ENCODE assay signal across 10 cellular contexts in genomic region chr1:168509875-168510594, GRCh38. TPM values are rescaled to one million over a fixed set of nuclear protein-coding genes. Genes with fewer than 3 reads are reported as not detected.
DNase-seq lines count a peak whose midpoint lies in the region; ATAC-seq and TF ChIP-seq lines count a peak whose summit lies in the region.
"Had no signal": no experiment of that assay in that cellular context is flagged by ENCODE, and none has a peak within 500 bp of the region (broad histone marks: within the 10 kb centered on the region; RNA-seq: fewer than 3 reads in every experiment).

No MANE protein-coding gene starts in this region.

- ATAC-seq in Right ventricle myocardium inferior, result no peak
- ATAC-seq in HG02798 (IDR thresholded peaks at IDR 0.05; ENCODE audit: poor library complexity, unreplicated experiment), result peak; percentile 92
- no peak for ATAC-seq in GM23338

- peak overlapping the region; percentile 27 for H3K4me3 Mint-ChIP-seq in T-helper 1 cell treated with Interleukin-12 subunit alpha and Interleukin-12 subunit beta and Interleukin-4 antibody, amounts not matched to agents 30 μg/mL and 1 μg/mL, for 36 hours
- no peak overlapping the region for H3K4me3 Mint-ChIP-seq in type B pancreatic cell
- H3K4me3 Mint-ChIP-seq in GM23338, result no peak overlapping the region

- H3K4me1 ChIP-seq in cardiac muscle cell (ENCODE audit: low read depth) (peaks cover 62% of the 10 kb centered on the region), tibial nerve (no peaks in the 10 kb centered on the region), GM23338 (ENCODE audit: insufficient read depth) (no peaks in the 10 kb centered on the region)

- H3K36me3 Mint-ChIP-seq in T-helper 1 cell treated with Interleukin-12 subunit alpha and Interleukin-12 subunit beta and Interleukin-4 antibody, amounts not matched to agents 30 μg/mL and 1 μg/mL, for 36 hours (ENCODE audit: low read depth), result peaks cover 11% of the 10 kb centered on the region
- H3K36me3 Mint-ChIP-seq in type B pancreatic cell, result no peaks in the 10 kb centered on the region
- H3K36me3 Mint-ChIP-seq in GM23338 (ENCODE audit: low read depth), result no peaks in the 10 kb centered on the region

- 68 to 75% methylated on average over 8 of the region's 8 CpGs for WGBS in tibial nerve, 2 donors

- H3F3A ChIP-seq in GM23338 (replicated peaks; ENCODE audit: low read depth), result no peaks in the 10 kb centered on the region

- intact Hi-C loops in Right ventricle myocardium inferior (cut with DNase I), result no loop called here

- H3K27me3 Mint-ChIP-seq in T-helper 1 cell treated with Interleukin-12 subunit alpha and Interleukin-12 subunit beta and Interleukin-4 antibody, amounts not matched to agents 30 μg/mL and 1 μg/mL, for 36 hours (ENCODE audit: low read depth), result no peaks in the 10 kb centered on the region
- H3K27me3 Mint-ChIP-seq in type B pancreatic cell (peaks cover 3% of the 10 kb centered on the region), GM23338 (ENCODE audit: insufficient read depth, low read depth, poor library complexity) (no peaks in the 10 kb centered on the region)

- H3K79me2 ChIP-seq in GM23338 (replicated peaks; ENCODE audit: insufficient read depth), result no peaks in the 10 kb centered on the region

- H3K27ac ChIP-seq in cardiac muscle cell (peak overlapping the region; percentile 98), tibial nerve (no peak overlapping the region), GM23338 (ENCODE audit: low read depth) (no peak overlapping the region)

- DNase-seq in cardiac muscle cell (ENCODE audit: low read depth in 1 of 2, low spot score in 1 of 2) (peak in 1 of 2 donors; percentile 50), Right ventricle myocardium inferior (ENCODE audit: missing footprints) (no peak), type B pancreatic cell (ENCODE audit: extremely low spot score, unreplicated experiment) (no peak), tibial nerve (ENCODE audit: low spot score in 2 of 2) (no peak), GM23338 (ENCODE audit: low spot score) (no peak)
- no peak for DNase-seq in activated naive CD4-positive, alpha-beta T cell treated with Interleukin-2 at 50 U/mL for 16 hours
- DNase-seq: H7, NCI-H524 treated with DMSO at 0.1 percent for 48 hours had no signal

- H3K27ac Mint-ChIP-seq in T-helper 1 cell treated with Interleukin-12 subunit alpha and Interleukin-12 subunit beta and Interleukin-4 antibody, amounts not matched to agents 30 μg/mL and 1 μg/mL, for 36 hours, result peak overlapping the region; percentile 81
- H3K27ac Mint-ChIP-seq in type B pancreatic cell (peak overlapping the region; percentile 52), GM23338 (no peak overlapping the region)

- H3K4me2 ChIP-seq in GM23338, result no peak overlapping the region

- no peak for TF ChIP-seq EP300 in tibial nerve (IDR thresholded peaks at IDR 0.05)

- H3K9me2 ChIP-seq in GM23338 (ENCODE audit: insufficient read depth), result peaks cover 2% of the 10 kb centered on the region; the same call in 1 of the 2 replicates

- no peak overlapping the region for H3K4me3 ChIP-seq in cardiac muscle cell
- H3K4me3 ChIP-seq in tibial nerve, result no peak overlapping the region
- H3K4me3 ChIP-seq in GM23338, result no peak overlapping the region

- no peaks in the 10 kb centered on the region for H3K9me3 Mint-ChIP-seq in T-helper 1 cell treated with Interleukin-12 subunit alpha and Interleukin-12 subunit beta and Interleukin-4 antibody, amounts not matched to agents 30 μg/mL and 1 μg/mL, for 36 hours
- peaks cover 5% of the 10 kb centered on the region for H3K9me3 Mint-ChIP-seq in type B pancreatic cell
- H3K9me3 Mint-ChIP-seq in GM23338, result no peaks in the 10 kb centered on the region

- no peak overlapping the region for H2AFZ ChIP-seq in GM23338

- TF ChIP-seq CTCF in cardiac muscle cell (IDR thresholded peaks at IDR 0.05; ENCODE audit: low read depth, low read length), result no peak
- TF ChIP-seq CTCF in type B pancreatic cell (conservative IDR thresholded peaks at IDR 0.05), result no peak
- no peak for TF ChIP-seq CTCF in tibial nerve (IDR thresholded peaks at IDR 0.05)
- no peak for TF ChIP-seq CTCF in GM23338 (conservative IDR thresholded peaks at IDR 0.05; ENCODE audit: low read depth in 2 of 2)

- H3K9me3 ChIP-seq in cardiac muscle cell (ENCODE audit: low read depth), result no peaks in the 10 kb centered on the region
- H3K9me3 ChIP-seq in tibial nerve, result no peaks in the 10 kb centered on the region

- H3K36me3 ChIP-seq in cardiac muscle cell, result no peaks in the 10 kb centered on the region
- H3K36me3 ChIP-seq in tibial nerve, result no peaks in the 10 kb centered on the region
- H3K36me3 ChIP-seq in GM23338 (ENCODE audit: insufficient read depth), result no peaks in the 10 kb centered on the region

- H3K4me1 Mint-ChIP-seq in T-helper 1 cell treated with Interleukin-12 subunit alpha and Interleukin-12 subunit beta and Interleukin-4 antibody, amounts not matched to agents 30 μg/mL and 1 μg/mL, for 36 hours (ENCODE audit: low read depth), result peaks cover 64% of the 10 kb centered on the region
- H3K4me1 Mint-ChIP-seq in type B pancreatic cell (ENCODE audit: unreplicated experiment) (peaks cover 18% of the 10 kb centered on the region), GM23338 (0 out of 3 replicates have a peak, but pooled peaks cover 2% of the 10 kb centered on the region)

- H3K27me3 ChIP-seq in cardiac muscle cell (no peaks in the 10 kb centered on the region), tibial nerve (no peaks in the 10 kb centered on the region), GM23338 (ENCODE audit: insufficient read depth) (no peaks in the 10 kb centered on the region)

- H4K20me1 ChIP-seq in GM23338 (replicated peaks; ENCODE audit: insufficient read depth), result no peaks in the 10 kb centered on the region

- no peak for TF ChIP-seq POLR2A in tibial nerve (IDR thresholded peaks at IDR 0.05)

TF ChIP-seq in GM23338, 12 proteins besides CTCF, POLR2A, EP300 and RAD21 (continues in another document):
- no peak for TF ChIP-seq EZH2phosphoT487 (IDR thresholded peaks at IDR 0.05; ENCODE audit: unreplicated experiment)
- no peak for TF ChIP-seq ZNF331 (CRISPR knock-in tag; IDR thresholded peaks at IDR 0.05; ENCODE audit: low read depth)
- TF ChIP-seq POLR2AphosphoS5 (IDR thresholded peaks at IDR 0.05; ENCODE audit: low read depth), result no peak
- TF ChIP-seq CREB1 (CRISPR knock-in tag; IDR thresholded peaks at IDR 0.05; ENCODE audit: low read depth), result no peak
- no peak for TF ChIP-seq REST (IDR thresholded peaks at IDR 0.05; ENCODE audit: unreplicated experiment)
- no peak for TF ChIP-seq STAT1 (IDR thresholded peaks at IDR 0.05; ENCODE audit: unreplicated experiment)

RNA-seq across cellular contexts. Expression of gene XCL2, which starts 33.8 kb away (rescaled TPM):
- total RNA-seq in cardiac muscle cell, result not detected in 2 replicates
- polyA plus RNA-seq in cardiac muscle cell, result 0.35 TPM in 1 of 2 replicates, not detected in the other
- total RNA-seq in Right ventricle myocardium inferior, result not detected
- not detected in 2 replicates for total RNA-seq in type B pancreatic cell (ENCODE audit: low replicate concordance)
- not detected for total RNA-seq in tibial nerve
- not detected in 2 replicates for total RNA-seq in GM23338 (2014; rRNA removed; shearing (Covaris generic))
- not detected in 2 replicates for polyA plus RNA-seq in GM23338 (2016; fragmentation: Nextera tagmentation; extraction: Ambion mirVana)
- total RNA-seq: H7 had no signal
